Comparison of ENCODE assay signal across 20 cellular contexts in the genomic region with DNA sequence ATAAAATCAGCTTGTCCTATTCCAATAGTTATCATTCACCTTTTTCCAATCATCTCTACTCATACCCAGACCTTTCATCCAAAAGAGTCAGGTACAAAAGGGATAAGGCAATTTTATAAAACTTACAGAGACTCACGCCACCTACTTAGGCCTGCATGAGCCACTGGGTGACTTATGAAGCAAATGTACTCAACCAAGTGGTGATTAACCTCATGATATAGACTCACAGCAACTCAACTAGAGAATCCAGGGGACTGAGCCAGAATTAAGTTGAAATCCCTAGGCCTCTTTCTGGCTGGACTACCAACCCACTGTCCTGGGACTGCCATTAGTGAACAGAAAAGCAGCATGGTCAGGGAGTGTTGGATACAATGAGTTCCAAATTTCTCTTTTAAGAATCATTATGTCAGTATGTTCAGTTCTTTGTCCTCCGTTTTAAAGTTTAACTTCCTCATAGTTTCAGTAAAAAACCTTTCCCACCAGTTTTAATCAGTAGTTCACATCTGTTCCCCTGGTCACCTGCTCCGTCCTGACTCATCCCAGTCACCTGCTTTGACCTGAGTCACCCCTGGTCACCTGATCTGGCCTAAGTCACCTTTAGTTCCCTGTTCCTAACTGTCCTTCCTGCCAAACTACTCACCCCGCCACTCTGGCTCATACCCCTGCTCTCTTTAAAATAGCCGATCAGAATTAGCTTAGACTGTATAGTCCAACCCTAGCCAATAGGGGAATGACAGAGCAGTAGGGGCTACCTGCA. TPM values are rescaled to one million over a fixed set of nuclear protein-coding genes. Genes with fewer than 3 reads are reported as not detected.
A peak's percentile ranks its signal among the peaks of the same experiment; 100 is the strongest.
DNase-seq lines count a peak whose midpoint lies in the region; TF ChIP-seq lines count a peak whose summit lies in the region.
"Had no signal": no experiment of that assay in that cellular context is flagged by ENCODE, and none has a peak within 500 bp of the region (broad histone marks: within the 10 kb centered on the region; RNA-seq: fewer than 3 reads in every experiment).

No MANE protein-coding gene starts in this region.

- H3K9ac ChIP-seq in GM23248, result no peak overlapping the region

- H3K4me3 ChIP-seq in HEK293 (ENCODE audit: low read depth, low read length) (no peak overlapping the region), transverse colon (no peak overlapping the region), GM23248 (no peak overlapping the region)
- H3K4me3 ChIP-seq: dorsolateral prefrontal cortex, heart left ventricle had no signal

- no peaks in the 10 kb centered on the region for H4K20me1 ChIP-seq in GM23248 (ENCODE audit: insufficient read depth)

- H2AFZ ChIP-seq in GM23248, result no peak overlapping the region

- TF ChIP-seq CTCF in HEK293 (tag by site-specific recombination; IDR thresholded peaks at IDR 0.05), result no peak
- no peak for TF ChIP-seq CTCF in transverse colon (IDR thresholded peaks at IDR 0.05)

- POLR2A ChIA-PET in HEK293 (lab: Yijun Ruan, JAX), result no interaction called here

- intact Hi-C loops in transverse colon (cut with DNase I; ENCODE audit: low total_unique reads), result no loop called here

- TF ChIP-seq EP300 in transverse colon (IDR thresholded peaks at IDR 0.05; ENCODE audit: low read depth), result no peak

- 81 to 87% methylated on average over 5 of the region's 5 CpGs for WGBS in transverse colon (ENCODE audit: low coverage in 1 of 2), 2 donors
- WGBS in GM23248 (ENCODE audit: low coverage in 1 of 2, low lambda C conversion rate in 2 of 2, missing lambda C conversion rate in 2 of 2), 2 experiments, result 81 to 90% methylated on average over 5 of the region's 5 CpGs

- H3K27me3 ChIP-seq in transverse colon (no peaks in the 10 kb centered on the region), GM23248 (replicated peaks; ENCODE audit: insufficient read depth) (no peaks in the 10 kb centered on the region)
- H3K27me3 ChIP-seq: dorsolateral prefrontal cortex, heart left ventricle had no signal

- H3F3A ChIP-seq in GM23248 (ENCODE audit: insufficient read depth), result no peaks in the 10 kb centered on the region

- DNase-seq in SW480 (ENCODE audit: low spot score) (peak; percentile 26), islet precursor cell (peak; percentile 79), transverse colon (peak; percentile 24), globus pallidus (ENCODE audit: low spot score) (no peak), SIG-M5 (lab: John Stamatoyannopoulos, UW) (no peak), GM23248 (no peak)
- DNase-seq: activated B cell treated with CpG ODN at 0.5 μM for 24 hours; activated CD4-positive, alpha-beta T cell treated with anti-CD3 and anti-CD28 coated beads, Interleukin-2, amount 50 U/mL, for 4 hours; activated CD8-positive, alpha-beta memory T cell treated with anti-CD3 and anti-CD28 coated beads, Interleukin-2, amount 50 U/mL, for 4 hours; dorsolateral prefrontal cortex; heart left ventricle; Kasumi-1; natural killer cell; NCI-H1105 treated with DMSO at 0.1 percent for 48 hours; NCI-H2029; NCI-H345; NCI-H774; retina; substantia nigra had no signal

- H3K79me2 ChIP-seq in GM23248 (ENCODE audit: insufficient read depth), result no peaks in the 10 kb centered on the region

- no peaks in the 10 kb centered on the region for H3K4me1 ChIP-seq in HEK293 (ENCODE audit: control insufficient read depth, insufficient read depth, low read length)
- H3K4me1 ChIP-seq in transverse colon, result peaks cover 0 to 19% (median 5%) of the 10 kb centered on the region in 4 donors
- H3K4me1 ChIP-seq in GM23248 (ENCODE audit: insufficient read depth), result no peaks in the 10 kb centered on the region
- H3K4me1 ChIP-seq: heart left ventricle had no signal

- no peak overlapping the region for H3K4me2 ChIP-seq in GM23248 (ENCODE audit: unreplicated experiment)

- H3K27ac ChIP-seq in HEK293 (ENCODE audit: extremely low read depth, low read depth, low read length) (no peak overlapping the region), transverse colon (no peak overlapping the region), GM23248 (no peak overlapping the region)
- H3K27ac ChIP-seq: dorsolateral prefrontal cortex, heart left ventricle had no signal

- no peak for TF ChIP-seq POLR2A in transverse colon (IDR thresholded peaks at IDR 0.05)

- in situ Hi-C loops in transverse colon (cut with MboI; ENCODE audit: low pct_ligation_motif_present in 1 of 4, low pct_unique_long_range_greater_than_20kb in 1 of 4, low sequenced_read_pairs in 3 of 4), result no loop called here
- in situ Hi-C loops in GM23248 (cut with MboI), result no loop called here

- CTCF ChIA-PET in HEK293 (lab: Yijun Ruan, JAX), result no interaction called here

- no peaks in the 10 kb centered on the region for H3K36me3 ChIP-seq in HEK293 (ENCODE audit: control insufficient read depth in 2 of 2, insufficient read depth in 1 of 2, low read length in 2 of 2)
- H3K36me3 ChIP-seq in transverse colon, result no peaks in the 10 kb centered on the region
- H3K36me3 ChIP-seq in GM23248 (ENCODE audit: low read depth), result no peaks in the 10 kb centered on the region
- H3K36me3 ChIP-seq: heart left ventricle had no signal

- no peaks in the 10 kb centered on the region for H3K9me3 ChIP-seq in HEK293 (ENCODE audit: control insufficient read depth, insufficient read depth, low read depth, low read length)
- H3K9me3 ChIP-seq in transverse colon, result peaks cover 8 to 9% of the 10 kb centered on the region in 2 donors
- H3K9me3 ChIP-seq in GM23248 (ENCODE audit: low read depth), result no peaks in the 10 kb centered on the region

- H3K9me2 ChIP-seq in GM23248 (ENCODE audit: insufficient read depth), result no peaks in the 10 kb centered on the region

TF ChIP-seq in HEK293, 187 proteins besides CTCF, POLR2A, EP300 and RAD21:
- TF ChIP-seq MZF1 (tag by site-specific recombination; IDR thresholded peaks at IDR 0.05; ENCODE audit: borderline replicate concordance) (no peak), ZNF555 (tag by site-specific recombination; conservative IDR thresholded peaks at IDR 0.05) (peak; percentile 20; the same call in 1 of the 2 replicates), ZNF266 (tag by site-specific recombination; IDR thresholded peaks at IDR 0.05; ENCODE audit: low read depth) (no peak), MYNN (tag by site-specific recombination; IDR thresholded peaks at IDR 0.05; ENCODE audit: borderline replicate concordance) (no peak)

RNA-seq across cellular contexts. Expression of gene SPTSSA, which starts 36.8 kb away (rescaled TPM):
- total RNA-seq in transverse colon, result 10 to 100 TPM in 3 of 4 donors, 1 to 10 TPM in 1; 4.8 to 45.7 (median 28.4) TPM
- total RNA-seq in GM23248 (2014; rRNA removed; shearing (Covaris generic)), result 11.5 and 13.5 TPM in 2 replicates
- polyA plus RNA-seq in GM23248 (2016; fragmentation: Nextera tagmentation; extraction: Ambion mirVana), result 18.8 and 19.0 TPM in 2 replicates

Comparison
In these comparisons a context has a peak if more than half of its experiments do, and no peak if none do; other contexts are left out.
1. DNase-seq: peak in SW480 (single experiment), islet precursor cell (single experiment) and transverse colon (single experiment); none in globus pallidus (single experiment), SIG-M5 (single experiment) and GM23248 (single experiment).